Comparison of ENCODE assay signal across 35 cellular contexts in genomic region chr2:191786694-191787093, GRCh38.
"Had no signal": no experiment of that assay in that cellular context is flagged by ENCODE, and none has a peak within 500 bp of the region (broad histone marks: within the 10 kb centered on the region; RNA-seq: fewer than 3 reads in every experiment).

No MANE protein-coding gene starts in this region.

- H3K36me3 Mint-ChIP-seq: activated CD8-positive, alpha-beta memory T cell treated with anti-CD3 and anti-CD28 coated beads, Interleukin-2, amount 10 ng/mL, durations not matched to agents 7 days and 5 days; activated naive CD4-positive, alpha-beta T cell treated with anti-CD3 and anti-CD28 coated beads, Interleukin-2, amount 50 U/mL, for 24 hours; brain; immature natural killer cell; natural killer cell; neural progenitor cell; stimulated activated naive B cell treated with anti-CD40 and anti-IgM and Interleukin-4, amounts not matched to agents 10 μg/mL and 1 μg/mL and 100 μg/mL, for 72 hours had no signal

- H3K79me2 ChIP-seq: parathyroid adenoma had no signal

- H3K27me3 ChIP-seq: cardiac muscle cell, left lung, neural progenitor cell, sigmoid colon, suprapubic skin, tibial artery, upper lobe of right lung had no signal

- H3K9ac ChIP-seq: neural progenitor cell, parathyroid adenoma had no signal

- H3K4me1 Mint-ChIP-seq: activated CD4-positive, alpha-beta T cell treated with anti-CD3 and anti-CD28 coated beads for 36 hours; immature natural killer cell; natural killer cell had no signal

- H3K4me2 ChIP-seq: neural progenitor cell had no signal

- H2AFZ ChIP-seq: neural progenitor cell, parathyroid adenoma had no signal

- H3K9me3 ChIP-seq: left lung, lower lobe of right lung, psoas muscle, sigmoid colon, suprapubic skin, tibial artery, upper lobe of right lung had no signal

- DNase-seq: activated CD4-positive, alpha-beta T cell treated with anti-CD3 and anti-CD28 coated beads for 36 hours; activated CD4-positive, CD25-positive, alpha-beta regulatory T cell; activated CD8-positive, alpha-beta memory T cell treated with anti-CD3 and anti-CD28 coated beads, Interleukin-2, amount 10 ng/mL, durations not matched to agents 7 days and 5 days; activated CD8-positive, alpha-beta T cell treated with anti-CD3 and anti-CD28 coated beads, Interleukin-2, amount 10 ng/mL, durations not matched to agents 7 days and 5 days; activated naive CD8-positive, alpha-beta T cell treated with anti-CD3 and anti-CD28 coated beads, Interleukin-2, amount 50 U/mL, for 24 hours; activated T-cell treated with anti-CD3 and anti-CD28 coated beads, Interleukin-2, amount 50 U/mL, for 48 hours; cerebellar nuclear complex; effector memory CD8-positive, alpha-beta T cell; erythroblast; foreskin keratinocyte; heart left ventricle; hypothalamus; immature natural killer cell; left lung; lower lobe of right lung; mesendoderm; natural killer cell; occipital lobe; psoas muscle; sigmoid colon; stimulated activated CD4-positive, alpha-beta T cell treated with anti-CD3 and anti-CD28 coated beads, Interleukin-15, amount 100 ng/mL, for 24 hours; stimulated activated CD4-positive, alpha-beta T cell treated with anti-CD3 and anti-CD28 coated beads, Interleukin-2, amount 100 ng/mL, for 24 hours; stimulated activated naive B cell treated with anti-CD40 and anti-IgM and Interleukin-4, amounts not matched to agents 10 μg/mL and 1 μg/mL and 100 μg/mL, for 72 hours; T-helper 9 cell; tibial artery; upper lobe of right lung had no signal

- H3K27ac Mint-ChIP-seq: activated CD4-positive, alpha-beta T cell treated with anti-CD3 and anti-CD28 coated beads for 36 hours; activated CD8-positive, alpha-beta memory T cell treated with anti-CD3 and anti-CD28 coated beads, Interleukin-2, amount 10 ng/mL, durations not matched to agents 7 days and 5 days; activated CD8-positive, alpha-beta T cell treated with anti-CD3 and anti-CD28 coated beads, Interleukin-2, amount 10 ng/mL, durations not matched to agents 7 days and 5 days; activated naive CD4-positive, alpha-beta T cell treated with anti-CD3 and anti-CD28 coated beads, Interleukin-2, amount 50 U/mL, for 24 hours; activated naive CD8-positive, alpha-beta T cell treated with anti-CD3 and anti-CD28 coated beads, Interleukin-2, amount 50 U/mL, for 24 hours; activated T-helper 2 cell treated with anti-CD3 and anti-CD28 coated beads, Interferon-gamma antibody, Interleukin-2, Interleukin-4, amounts not matched to agents 10 μg/mL and 5 μg/mL and 100 μg/mL, durations not matched to agents 14 hours and 24 hours and 36 hours; brain; effector memory CD8-positive, alpha-beta T cell; immature natural killer cell; natural killer cell; neural progenitor cell; stimulated activated naive B cell treated with anti-CD40 and anti-IgM and Interleukin-4, amounts not matched to agents 10 μg/mL and 1 μg/mL and 100 μg/mL, for 72 hours; T-helper 1 cell treated with Interleukin-12 subunit alpha and Interleukin-12 subunit beta and Interleukin-4 antibody, amounts not matched to agents 30 μg/mL and 1 μg/mL, for 36 hours had no signal

- H3K27me3 Mint-ChIP-seq: brain had no signal

- H3K4me3 ChIP-seq: cardiac muscle cell, coronary artery, heart left ventricle, left lung, lower lobe of right lung, neural progenitor cell, psoas muscle, sigmoid colon, suprapubic skin, tibial artery, upper lobe of right lung had no signal

- H3K9me3 Mint-ChIP-seq: activated naive CD4-positive, alpha-beta T cell treated with anti-CD3 and anti-CD28 coated beads, Interleukin-2, amount 50 U/mL, for 24 hours; activated naive CD8-positive, alpha-beta T cell treated with anti-CD3 and anti-CD28 coated beads, Interleukin-2, amount 50 U/mL, for 24 hours; activated T-helper 2 cell treated with anti-CD3 and anti-CD28 coated beads, Interferon-gamma antibody, Interleukin-2, Interleukin-4, amounts not matched to agents 10 μg/mL and 5 μg/mL and 100 μg/mL, durations not matched to agents 14 hours and 24 hours and 36 hours; effector memory CD8-positive, alpha-beta T cell; natural killer cell; neural progenitor cell; T-helper 1 cell treated with Interleukin-12 subunit alpha and Interleukin-12 subunit beta and Interleukin-4 antibody, amounts not matched to agents 30 μg/mL and 1 μg/mL, for 36 hours had no signal

- H3K36me3 ChIP-seq: cardiac muscle cell, heart left ventricle, left lung, lower lobe of right lung, neural progenitor cell, sigmoid colon, suprapubic skin, tibial artery, upper lobe of right lung had no signal

- H3K4me3 Mint-ChIP-seq: activated CD4-positive, alpha-beta T cell treated with anti-CD3 and anti-CD28 coated beads for 36 hours; activated CD8-positive, alpha-beta memory T cell treated with anti-CD3 and anti-CD28 coated beads, Interleukin-2, amount 10 ng/mL, durations not matched to agents 7 days and 5 days; activated CD8-positive, alpha-beta T cell treated with anti-CD3 and anti-CD28 coated beads, Interleukin-2, amount 10 ng/mL, durations not matched to agents 7 days and 5 days; activated naive CD4-positive, alpha-beta T cell treated with anti-CD3 and anti-CD28 coated beads, Interleukin-2, amount 50 U/mL, for 24 hours; activated naive CD8-positive, alpha-beta T cell treated with anti-CD3 and anti-CD28 coated beads, Interleukin-2, amount 50 U/mL, for 24 hours; brain; effector memory CD8-positive, alpha-beta T cell; immature natural killer cell; natural killer cell; neural progenitor cell; stimulated activated naive B cell treated with anti-CD40 and anti-IgM and Interleukin-4, amounts not matched to agents 10 μg/mL and 1 μg/mL and 100 μg/mL, for 72 hours; T-helper 1 cell treated with Interleukin-12 subunit alpha and Interleukin-12 subunit beta and Interleukin-4 antibody, amounts not matched to agents 30 μg/mL and 1 μg/mL, for 36 hours had no signal

- ATAC-seq: activated CD4-positive, alpha-beta T cell treated with anti-CD3 and anti-CD28 coated beads for 36 hours; activated CD8-positive, alpha-beta memory T cell treated with anti-CD3 and anti-CD28 coated beads, Interleukin-2, amount 10 ng/mL, durations not matched to agents 7 days and 5 days; activated CD8-positive, alpha-beta T cell treated with anti-CD3 and anti-CD28 coated beads, Interleukin-2, amount 10 ng/mL, durations not matched to agents 7 days and 5 days; activated naive CD8-positive, alpha-beta T cell treated with anti-CD3 and anti-CD28 coated beads, Interleukin-2, amount 50 U/mL, for 24 hours; effector memory CD8-positive, alpha-beta T cell; heart left ventricle; lower lobe of right lung; natural killer cell; psoas muscle; stimulated activated naive B cell treated with anti-CD40 and anti-IgM and Interleukin-4, amounts not matched to agents 10 μg/mL and 1 μg/mL and 100 μg/mL, for 72 hours; upper lobe of right lung had no signal

- H3K27ac ChIP-seq: cardiac muscle cell, coronary artery, foreskin keratinocyte, heart left ventricle, left lung, lower lobe of right lung, neural progenitor cell, parathyroid adenoma, psoas muscle, sigmoid colon, suprapubic skin, tibial artery, upper lobe of right lung had no signal

- H3K4me1 ChIP-seq: foreskin keratinocyte, heart left ventricle, left lung, lower lobe of right lung, parathyroid adenoma, psoas muscle, sigmoid colon, suprapubic skin, tibial artery, upper lobe of right lung had no signal
